ENCODE assay signal across 13 cellular contexts in the genomic region with DNA sequence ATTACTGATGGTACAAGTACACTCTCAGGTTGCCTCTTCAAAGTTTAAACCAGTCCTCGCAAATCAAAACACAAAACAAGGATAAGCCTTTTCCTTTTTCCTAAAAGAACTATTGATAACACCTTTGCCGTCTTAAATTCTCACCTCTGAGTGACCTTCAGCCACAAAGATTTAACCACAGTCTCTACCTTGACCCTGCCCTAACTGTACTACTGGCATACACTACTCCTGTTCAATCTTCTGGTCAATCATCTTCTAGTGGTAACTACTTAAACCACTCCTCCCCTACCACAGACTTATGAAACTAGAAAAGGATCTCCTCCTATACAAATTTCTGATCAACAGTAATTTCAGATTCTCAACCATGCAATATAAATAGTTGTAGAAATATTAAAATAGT. TPM values are rescaled to one million over a fixed set of nuclear protein-coding genes. Genes with fewer than 3 reads are reported as not detected.
DNase-seq lines count a peak whose midpoint lies in the region; ATAC-seq lines count a peak whose summit lies in the region.
"Had no signal": no experiment of that assay in that cellular context is flagged by ENCODE, and none has a peak within 500 bp of the region (broad histone marks: within the 10 kb centered on the region; RNA-seq: fewer than 3 reads in every experiment).

No MANE protein-coding gene starts in this region.

- no peak overlapping the region for H3K4me3 ChIP-seq in MG63
- H3K4me3 ChIP-seq: cardiac muscle cell, GM23338 had no signal

- H3K27me3 ChIP-seq in MG63 = no peaks in the 10 kb centered on the region
- H3K27me3 ChIP-seq: cardiac muscle cell had no signal

- DNase-seq in MG63 (no peak), GOT3 (lab: John Stamatoyannopoulos, UW) (no peak), medulla oblongata (ENCODE audit: extremely low spot score) (no peak)
- DNase-seq in activated CD8-positive, alpha-beta memory T cell treated with anti-CD3 and anti-CD28 coated beads, Interleukin-2, amount 50 U/mL, for 48 hours = no peak
- DNase-seq: activated CD4-positive, CD25-positive, alpha-beta regulatory T cell; glutamatergic neuron; naive thymus-derived CD4-positive, alpha-beta T cell had no signal

- no peaks in the 10 kb centered on the region for H3K9me3 ChIP-seq in MG63

- H3K36me3 ChIP-seq in MG63 = peaks cover 53% of the 10 kb centered on the region

- peak; percentile 93 for ATAC-seq in GM18517 (IDR thresholded peaks at IDR 0.05; ENCODE audit: unreplicated experiment)
- ATAC-seq in GM21367 (IDR thresholded peaks at IDR 0.05; ENCODE audit: unreplicated experiment) = peak; percentile 61
- peak; percentile 55 for ATAC-seq in HG02885 (IDR thresholded peaks at IDR 0.05; ENCODE audit: poor library complexity, unreplicated experiment)
- peak; percentile 79 for ATAC-seq in HG03558 (IDR thresholded peaks at IDR 0.05; ENCODE audit: extremely low read depth, unreplicated experiment)
- ATAC-seq: GM23338; naive thymus-derived CD4-positive, alpha-beta T cell had no signal

RNA-seq across cellular contexts. Expression of gene UPF2, which starts 15.1 kb away (rescaled TPM):
- total RNA-seq in MG63 (2014; rRNA removed; shearing (Covaris generic); ENCODE audit: low replicate concordance) = 9.6 and 12.4 TPM in 2 replicates

RNA-seq across cellular contexts. Expression of gene DHTKD1, which starts 41.2 kb away (rescaled TPM):
- 6.5 and 15.5 TPM in 2 replicates for total RNA-seq in MG63 (2014; rRNA removed; shearing (Covaris generic); ENCODE audit: low replicate concordance)
